10 cellular contexts compared by ENCODE assay signal in genomic region chr2:9234680-9235387, GRCh38. TPM values are rescaled to one million over a fixed set of nuclear protein-coding genes. Genes with fewer than 3 reads are reported as not detected.
DNase-seq lines count a peak whose midpoint lies in the region; FAIRE-seq and TF ChIP-seq lines count a peak whose summit lies in the region.
"Had no signal": no experiment of that assay in that cellular context is flagged by ENCODE, and none has a peak within 500 bp of the region (broad histone marks: within the 10 kb centered on the region; RNA-seq: fewer than 3 reads in every experiment).

No MANE protein-coding gene starts in this region.

- H3K27me3 ChIP-seq in rectal smooth muscle tissue (ENCODE audit: control insufficient read depth, insufficient read depth, low read length), result no peaks in the 10 kb centered on the region
- no peaks in the 10 kb centered on the region for H3K27me3 ChIP-seq in prostate gland (replicated peaks; ENCODE audit: insufficient read depth)

- intact Hi-C loops in prostate gland (cut with DNase I), result no loop called here

- H3K9me3 ChIP-seq in prostate gland, result no peaks in the 10 kb centered on the region

- peak overlapping the region; percentile 19 for H3K4me3 ChIP-seq in fibroblast of villous mesenchyme (ENCODE audit: low read depth, low read length)
- H3K4me3 ChIP-seq in rectal smooth muscle tissue (ENCODE audit: low read length), result no peak overlapping the region
- no peak overlapping the region for H3K4me3 ChIP-seq in prostate gland

- FAIRE-seq in D721Med (lab: Jason Lieb, UNC), result no peak
- FAIRE-seq: islet of Langerhans had no signal

- no peak for TF ChIP-seq POLR2A in prostate gland (IDR thresholded peaks at IDR 0.05)

- TF ChIP-seq CTCF in fibroblast of villous mesenchyme (IDR thresholded peaks at IDR 0.05; ENCODE audit: insufficient read depth, low read depth, low read length), result no peak
- no peak for TF ChIP-seq CTCF in D721Med (IDR thresholded peaks at IDR 0.05; ENCODE audit: insufficient read depth, missing control alignments)
- no peak for TF ChIP-seq CTCF in prostate gland (IDR thresholded peaks at IDR 0.05)

- H3K36me3 ChIP-seq in rectal smooth muscle tissue (ENCODE audit: control insufficient read depth, insufficient read depth, low read length), result no peaks in the 10 kb centered on the region
- H3K36me3 ChIP-seq in prostate gland, result no peaks in the 10 kb centered on the region

- 62% methylated on average over 12 of the region's 12 CpGs for WGBS in prostate gland

- H3K27ac ChIP-seq in rectal smooth muscle tissue (ENCODE audit: low read depth, low read length) (peak overlapping the region; percentile 60), prostate gland (peak overlapping the region in 1 of 2 donors; percentile 5)

- no peak overlapping the region for H3K9ac ChIP-seq in rectal smooth muscle tissue (ENCODE audit: low read length)

- H3K4me1 ChIP-seq in rectal smooth muscle tissue (ENCODE audit: control insufficient read depth, insufficient read depth, low read length) (peaks cover 54% of the 10 kb centered on the region), prostate gland (replicated peaks) (no peaks in the 10 kb centered on the region)

- DNase-seq in GM03348 (ENCODE audit: low spot score) (peak; percentile 83), SW 1271 (lab: John Stamatoyannopoulos, UW) (peak; percentile 89 to 99), fibroblast of villous mesenchyme (ENCODE audit: low read depth) (peak; percentile 82), D721Med (ENCODE audit: insufficient read length, low spot score) (no peak), iPS-NIHi7 (ENCODE audit: extremely low spot score) (no peak), prostate gland (ENCODE audit: low spot score) (no peak)
- no peak for DNase-seq in activated T-cell treated with anti-CD3 and anti-CD28 coated beads, Interleukin-2, amount 50 U/mL, for 1 hour
- DNase-seq: T-helper 2 cell had no signal

RNA-seq across cellular contexts. Expression of gene ASAP2, which starts 28.2 kb away (rescaled TPM):
- 39.0 and 66.5 TPM in 2 replicates for total RNA-seq in fibroblast of villous mesenchyme
- total RNA-seq in prostate gland, result 10 to 100 TPM in 1 of 2 donors, 1 to 10 TPM in 1; 9.2 to 17.8 TPM

Comparison
In these comparisons a context has a peak if more than half of its experiments do, and no peak if none do; other contexts are left out.
1. DNase-seq: peak in GM03348 (single experiment), SW 1271 (2 of 2) and fibroblast of villous mesenchyme (single experiment); none in D721Med (single experiment), iPS-NIHi7 (single experiment), prostate gland (single experiment) and activated T-cell treated with anti-CD3 and anti-CD28 coated beads, Interleukin-2, amount 50 U/mL, for 1 hour (single experiment).